8 cellular contexts compared by ENCODE assay signal in genomic region chrX:118536687-118537461, GRCh38. TPM values are rescaled to one million over a fixed set of nuclear protein-coding genes. Genes with fewer than 3 reads are reported as not detected.
DNase-seq lines count a peak whose midpoint lies in the region; ATAC-seq and TF ChIP-seq lines count a peak whose summit lies in the region.

No MANE protein-coding gene starts in this region.

- peak overlapping the region; percentile 61 for H3K4me2 ChIP-seq in IMR-90 (ENCODE audit: low read depth, low read length)

- peak overlapping the region; percentile 53 for H3K18ac ChIP-seq in IMR-90 (ENCODE audit: low read depth, low read length)

- peak overlapping the region in 1 of 2 experiments; percentile 61; a peak in 3 of 4 replicates for H4K8ac ChIP-seq in IMR-90 (ENCODE audit: low read depth in 2 of 2, low read length in 2 of 2)

- H3K4me3 ChIP-seq in GM12875 (ENCODE audit: low read depth, low read length) (no peak overlapping the region), IMR-90 (ENCODE audit: insufficient read depth, low read depth, low read length) (no peak overlapping the region; the same call in 1 of the 2 replicates), endodermal cell (ENCODE audit: low read length) (no peak overlapping the region)

- TF ChIP-seq POLR2A in IMR-90 (IDR thresholded peaks at IDR 0.05; ENCODE audit: low read depth, low read length), result no peak

- dilution Hi-C loops in IMR-90 (cut with HindIII; ENCODE audit: low sequenced_read_pairs, unreplicated experiment), result no loop called here

- H2BK20ac ChIP-seq in IMR-90 (ENCODE audit: low read depth, low read length), result peak overlapping the region; percentile 73; the same call in 1 of the 2 replicates

- H3K27ac ChIP-seq in IMR-90 (ENCODE audit: insufficient read depth, low read length) (peak overlapping the region; percentile 57; the same call in 1 of the 2 replicates), endodermal cell (ENCODE audit: low read depth, low read length) (no peak overlapping the region)

- H3K14ac ChIP-seq in IMR-90 (replicated peaks; ENCODE audit: low read depth, low read length), result 0 out of 2 replicates have a peak overlapping the region, but pooled peaks have one; percentile 32

- 40% methylated on average over 1 of the region's 6 CpGs; no CpG with 5 or more reads in 1 of the 2 experiments for WGBS in IMR-90 (ENCODE audit: extremely low coverage in 2 of 2, insufficient read length in 1 of 2), 2 experiments
- 38 to 54% methylated on average over 2 to 6 of the region's 6 CpGs for WGBS in endodermal cell (ENCODE audit: insufficient coverage in 1 of 2, insufficient read length in 1 of 2), 2 experiments

- peak; percentile 49; the same call in 1 of the 2 replicates for TF ChIP-seq CTCF in GM12875 (IDR thresholded peaks at IDR 0.05; ENCODE audit: borderline replicate concordance, insufficient read depth, low read depth, low read length)
- TF ChIP-seq CTCF in IMR-90 (conservative IDR thresholded peaks at IDR 0.05; ENCODE audit: low read depth, low read length), result peak; percentile 36
- TF ChIP-seq CTCF in activated B cell treated with CpG ODN at 0.5 μM for 24 hours (IDR thresholded peaks at IDR 0.05), result no peak
- peak; percentile 61 for TF ChIP-seq CTCF in endodermal cell (conservative IDR thresholded peaks at IDR 0.05)
- TF ChIP-seq CTCF in progenitor cell of endocrine pancreas (IDR thresholded peaks at IDR 0.05; ENCODE audit: unreplicated experiment), result peak; percentile 43

- peak overlapping the region; percentile 82 for H2AFZ ChIP-seq in IMR-90 (replicated peaks; ENCODE audit: low read length, poor library complexity)

- no peaks in the 10 kb centered on the region for H3K9me1 ChIP-seq in IMR-90 (ENCODE audit: insufficient read depth, low read length)

- in situ Hi-C loops in IMR-90 (cut with MboI; ENCODE audit: low sequenced_read_pairs), result no loop called here

- H3K4me1 Mint-ChIP-seq in activated B cell treated with CpG ODN at 0.5 μM for 24 hours, result peaks cover 68% of the 10 kb centered on the region
- H3K4me1 Mint-ChIP-seq in endodermal cell, result no peaks in the 10 kb centered on the region
- peaks cover 1% of the 10 kb centered on the region for H3K4me1 Mint-ChIP-seq in progenitor cell of endocrine pancreas (ENCODE audit: low read depth)

- BruUV-seq in IMR-90 (replicated peaks; lab: Mats Ljungman, UMichigan), result no TSS peak

- H4K20me1 ChIP-seq in IMR-90 (ENCODE audit: insufficient read depth, low read length), result peaks cover 3% of the 10 kb centered on the region; the same call in 1 of the 2 replicates

- peak overlapping the region; percentile 64 for H3K4me3 Mint-ChIP-seq in activated B cell treated with CpG ODN at 0.5 μM for 24 hours
- no peak overlapping the region for H3K4me3 Mint-ChIP-seq in endodermal cell
- no peak overlapping the region for H3K4me3 Mint-ChIP-seq in progenitor cell of endocrine pancreas (ENCODE audit: low read depth)

- no peak for TF ChIP-seq RAD21 in IMR-90 (IDR thresholded peaks at IDR 0.05; ENCODE audit: low read length)

- peak overlapping the region; percentile 54; the same call in 1 of the 2 replicates for H2AK5ac ChIP-seq in IMR-90 (ENCODE audit: low read depth, low read length)

- ATAC-seq in GM21723 (IDR thresholded peaks at IDR 0.05; ENCODE audit: unreplicated experiment) (peak; percentile 68), IMR-90 (ENCODE audit: low read depth) (peak; percentile 82), activated B cell treated with CpG ODN at 0.5 μM for 24 hours (ENCODE audit: low read depth) (peak; percentile 70)

- peak overlapping the region; percentile 74 for H3K4ac ChIP-seq in IMR-90 (ENCODE audit: low read depth, low read length)

- H2BK120ac ChIP-seq in IMR-90 (ENCODE audit: low read depth, low read length), result peak overlapping the region; percentile 76

- CTCF ChIA-PET in IMR-90 (lab: Yijun Ruan, JAX) (interaction anchor here (1.5 kb wide), 1 partner anchor 16 kb away, joined by 3 read pairs; no protein-coding TSS in a partner anchor), activated B cell treated with CpG ODN at 0.5 μM for 24 hours (lab: Charles Lee) (interaction anchor here (2.4 kb wide), 1 partner anchor 40 kb away, joined by 6 read pairs; no protein-coding TSS in a partner anchor)

- POLR2A ChIA-PET in IMR-90 (lab: Charles Lee; ENCODE audit: unreplicated experiment) (no interaction called here), activated B cell treated with CpG ODN at 0.5 μM for 24 hours (lab: Charles Lee) (interaction anchor here (3.7 kb wide), 1 partner anchor 41 kb away, joined by 24 read pairs; the partner anchor contains the start of gene DOCK11)

- H3K79me1 ChIP-seq in IMR-90 (ENCODE audit: low read depth in 1 of 2, low read length in 2 of 2), result peaks cover 0 to 8% of the 10 kb centered on the region in 2 experiments; a peak in 1 of 4 replicates

- H3K27me3 ChIP-seq in IMR-90 (ENCODE audit: control insufficient read depth, insufficient read depth, low read length) (no peaks in the 10 kb centered on the region), endodermal cell (ENCODE audit: control insufficient read depth, insufficient read depth, low read length, poor library complexity, severe bottlenecking) (no peaks in the 10 kb centered on the region)

- DNase-seq in IMR-90 (peak; percentile 33), activated B cell treated with CpG ODN at 0.5 μM for 24 hours (no peak), endodermal cell (peak; percentile 51), progenitor cell of endocrine pancreas (ENCODE audit: low spot score, unreplicated experiment) (no peak), ecto neural progenitor cell (ENCODE audit: low spot score) (no peak), HPDE6-E6E7 (ENCODE audit: extremely low spot score) (no peak)

- H3K23ac ChIP-seq in IMR-90 (ENCODE audit: low read depth, low read length), result peak overlapping the region; percentile 62; the same call in 1 of the 2 replicates

- 0 out of 3 replicates have a peak overlapping the region, but pooled peaks have one; percentile 32 for H2BK15ac ChIP-seq in IMR-90 (ENCODE audit: low read depth, low read length)

- H3K36me3 Mint-ChIP-seq in activated B cell treated with CpG ODN at 0.5 μM for 24 hours (ENCODE audit: low read depth), result peaks cover 6% of the 10 kb centered on the region
- H3K36me3 Mint-ChIP-seq in endodermal cell (ENCODE audit: low read depth), result no peaks in the 10 kb centered on the region
- peaks cover 1% of the 10 kb centered on the region for H3K36me3 Mint-ChIP-seq in progenitor cell of endocrine pancreas (ENCODE audit: insufficient read depth)

- H2AK9ac ChIP-seq in IMR-90 (replicated peaks; ENCODE audit: low read depth, low read length, poor library complexity), result no peak overlapping the region

- H2BK5ac ChIP-seq in IMR-90 (ENCODE audit: low read depth, low read length, poor library complexity, severe bottlenecking), result peak overlapping the region; percentile 74

- no peaks in the 10 kb centered on the region; the same call in 1 of the 2 replicates for H3K4me1 ChIP-seq in IMR-90 (ENCODE audit: control insufficient read depth, insufficient read depth, low read length)
- no peaks in the 10 kb centered on the region for H3K4me1 ChIP-seq in endodermal cell (ENCODE audit: control insufficient read depth, insufficient read depth, low read length)

- H4K5ac ChIP-seq in IMR-90 (ENCODE audit: low read depth, low read length), result peak overlapping the region; percentile 62

- H3K9me3 ChIP-seq in IMR-90 (ENCODE audit: control insufficient read depth, insufficient read depth, low read length) (no peaks in the 10 kb centered on the region), endodermal cell (ENCODE audit: control insufficient read depth, low read length) (no peaks in the 10 kb centered on the region)

- H3K9ac ChIP-seq in IMR-90 (ENCODE audit: low read depth, low read length), result peak overlapping the region; percentile 49; the same call in 1 of the 2 replicates
- H3K9ac ChIP-seq in endodermal cell (ENCODE audit: extremely low read depth, low read length, poor library complexity, severe bottlenecking), result peak overlapping the region; percentile 20

- intact Hi-C loops in IMR-90 (cut with micrococcal nuclease) (no loop called here), activated B cell treated with CpG ODN at 0.5 μM for 24 hours (cut with micrococcal nuclease) (loop anchor here (1.0 to 5.0 kb wide), 4 partner anchors 42 to 190 kb away; partner anchors contain the start of genes DOCK11 and WDR44)

- H4K91ac ChIP-seq in IMR-90 (ENCODE audit: insufficient read depth, low read depth, low read length), result peak overlapping the region; percentile 75

- H3K27ac Mint-ChIP-seq in activated B cell treated with CpG ODN at 0.5 μM for 24 hours, result peak overlapping the region; percentile 82
- no peak overlapping the region for H3K27ac Mint-ChIP-seq in endodermal cell
- no peak overlapping the region for H3K27ac Mint-ChIP-seq in progenitor cell of endocrine pancreas

- no peaks in the 10 kb centered on the region for H3K36me3 ChIP-seq in IMR-90 (ENCODE audit: control insufficient read depth, insufficient read depth, low read length)
- no peaks in the 10 kb centered on the region for H3K36me3 ChIP-seq in endodermal cell (ENCODE audit: control insufficient read depth, insufficient read depth, low read length)

- H3K9me3 Mint-ChIP-seq in activated B cell treated with CpG ODN at 0.5 μM for 24 hours (no peaks in the 10 kb centered on the region), endodermal cell (peaks cover 55% of the 10 kb centered on the region), progenitor cell of endocrine pancreas (ENCODE audit: low read depth) (peaks cover 22% of the 10 kb centered on the region)

- peak overlapping the region; percentile 19; the same call in 1 of the 2 replicates for H3K56ac ChIP-seq in IMR-90 (ENCODE audit: extremely low read depth, insufficient read depth, low read length)

- H3K27me3 Mint-ChIP-seq in activated B cell treated with CpG ODN at 0.5 μM for 24 hours (no peaks in the 10 kb centered on the region), endodermal cell (ENCODE audit: insufficient read depth) (peaks cover 42% of the 10 kb centered on the region), progenitor cell of endocrine pancreas (no peaks in the 10 kb centered on the region)

TF ChIP-seq in IMR-90, 13 proteins besides CTCF, POLR2A, EP300 and RAD21 (continues in another document):
- TF ChIP-seq MXI1 (IDR thresholded peaks at IDR 0.05; ENCODE audit: borderline replicate concordance, low read depth, low read length), result no peak
- no peak for TF ChIP-seq CEBPB (IDR thresholded peaks at IDR 0.05; ENCODE audit: low read depth, low read length)
- TF ChIP-seq RFX5 (IDR thresholded peaks at IDR 0.05; ENCODE audit: low read depth, low read length), result no peak
- no peak for TF ChIP-seq NFE2L2 (IDR thresholded peaks at IDR 0.05; ENCODE audit: low read depth, low read length)
- no peak for TF ChIP-seq FOS (IDR thresholded peaks at IDR 0.05; ENCODE audit: low read depth, low read length)

RNA-seq across cellular contexts. Expression of gene DOCK11, which starts 41.3 kb away (rescaled TPM):
- 13.1 and 14.7 TPM in 2 replicates for total RNA-seq in IMR-90 (2012; rRNA removed)
- 3.2 and 3.9 TPM in 2 replicates for polyA plus RNA-seq in IMR-90 (2012; rRNA removed)
- 0.55 and 0.69 TPM in 2 replicates for polyA plus RNA-seq in IMR-90 (2012; cell fraction: cytosol; rRNA removed)
- polyA plus RNA-seq in IMR-90 (2012; cell fraction: nucleus; rRNA removed; ENCODE audit: low replicate concordance), result 0.35 and 5.0 TPM in 2 replicates
- total RNA-seq in activated B cell treated with CpG ODN at 0.5 μM for 24 hours, result 56.0 and 58.6 TPM in 2 replicates
- 1 to 10 TPM; 3.1 to 3.4 TPM for total RNA-seq in endodermal cell
- 14.8 TPM for polyA plus RNA-seq in endodermal cell (2013, experiment 1 of 2)
- polyA plus RNA-seq in endodermal cell (2013, experiment 2 of 2), result 12.0 TPM
- total RNA-seq in progenitor cell of endocrine pancreas, result 5.8 TPM in 2 replicates

Comparison
In these comparisons a context has a peak if more than half of its experiments do, and no peak if none do; other contexts are left out.
1. DNase-seq: peak in IMR-90 (single experiment) and endodermal cell (single experiment); none in activated B cell treated with CpG ODN at 0.5 μM for 24 hours (single experiment), progenitor cell of endocrine pancreas (single experiment), ecto neural progenitor cell (single experiment) and HPDE6-E6E7 (single experiment).
2. Peak in every context shown above with its lines, with median percentiles within 50 percentile points of each other: ATAC-seq.